28 cellular contexts compared by ENCODE assay signal in the genomic region with DNA sequence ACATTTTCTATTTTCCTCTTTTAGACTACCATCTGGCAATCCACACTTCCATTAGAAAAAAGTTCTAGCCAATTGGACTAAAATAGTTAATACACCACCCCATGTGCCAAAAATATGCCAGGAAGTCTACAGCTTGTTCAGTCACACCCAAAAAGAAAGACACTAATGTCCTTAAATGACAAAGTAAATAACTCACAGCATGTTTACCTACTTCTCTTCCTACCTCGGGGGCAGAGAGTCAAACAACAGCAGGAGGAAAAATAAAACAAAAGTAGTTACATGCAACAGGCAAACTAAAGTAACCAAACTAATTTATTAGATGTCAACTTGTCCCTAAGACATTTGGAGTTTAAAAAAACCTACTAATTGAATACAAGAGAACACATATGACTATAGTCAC. TPM values are rescaled to one million over a fixed set of nuclear protein-coding genes. Genes with fewer than 3 reads are reported as not detected.
DNase-seq lines count a peak whose midpoint lies in the region; ATAC-seq, FAIRE-seq and TF ChIP-seq lines count a peak whose summit lies in the region.
"Had no signal": no experiment of that assay in that cellular context is flagged by ENCODE, and none has a peak within 500 bp of the region (broad histone marks: within the 10 kb centered on the region; RNA-seq: fewer than 3 reads in every experiment).

No MANE protein-coding gene starts in this region.

- H3K9me3 Mint-ChIP-seq in memory B cell: no peaks in the 10 kb centered on the region
- H3K9me3 Mint-ChIP-seq: activated naive CD4-positive, alpha-beta T cell treated with anti-CD3 and anti-CD28 coated beads, Interleukin-2, amount 50 U/mL, for 72 hours; activated T-helper 17 cell treated with anti-CD3 and anti-CD28 coated beads, Interleukin-2, amount 50 U/mL, for 72 hours; CD8-positive, alpha-beta T cell; type B pancreatic cell had no signal

- peaks cover 17% of the 10 kb centered on the region for H3K4me1 ChIP-seq in PC-9 (replicated peaks; ENCODE audit: insufficient read depth)
- H3K4me1 ChIP-seq: Peyer's patch, right atrium auricular region had no signal

- H3K9me3 ChIP-seq in PC-9 (ENCODE audit: insufficient read depth, low read depth): no peaks in the 10 kb centered on the region; the same call in 1 of the 2 replicates
- H3K9me3 ChIP-seq: Peyer's patch, right atrium auricular region, stomach had no signal

- H3K36me3 ChIP-seq in PC-9 (ENCODE audit: low read depth): no peaks in the 10 kb centered on the region
- H3K36me3 ChIP-seq: Peyer's patch, right atrium auricular region had no signal

- H3K27me3 Mint-ChIP-seq in memory B cell: no peaks in the 10 kb centered on the region
- H3K27me3 Mint-ChIP-seq: activated T-helper 17 cell treated with anti-CD3 and anti-CD28 coated beads, Interleukin-2, amount 50 U/mL, for 72 hours; type B pancreatic cell had no signal

- H3K36me3 Mint-ChIP-seq in memory B cell: peaks cover 20% of the 10 kb centered on the region

- H2AFZ ChIP-seq in PC-9: no peak overlapping the region

- no peaks in the 10 kb centered on the region for H3K79me2 ChIP-seq in PC-9 (ENCODE audit: low read depth)

- peaks cover 7% of the 10 kb centered on the region; the same call in 1 of the 2 replicates for H3F3A ChIP-seq in PC-9 (ENCODE audit: insufficient read depth, low read depth)

- POLR2A ChIA-PET in PC-9 (lab: Charles Lee; ENCODE audit: unreplicated experiment): no interaction called here

- H3K9me2 ChIP-seq in PC-9 (ENCODE audit: insufficient read depth): no peaks in the 10 kb centered on the region

- no peak overlapping the region for H3K4me3 Mint-ChIP-seq in memory B cell
- H3K4me3 Mint-ChIP-seq: activated T-helper 17 cell treated with anti-CD3 and anti-CD28 coated beads, Interleukin-2, amount 50 U/mL, for 72 hours; CD8-positive, alpha-beta T cell; type B pancreatic cell had no signal

- no TSS peak for BruUV-seq in PC-9 (replicated peaks; lab: Mats Ljungman, UMichigan)

- no peak for ATAC-seq in memory B cell (ENCODE audit: low read depth)
- ATAC-seq: activated naive CD4-positive, alpha-beta T cell treated with anti-CD3 and anti-CD28 coated beads, Interleukin-2, amount 50 U/mL, for 72 hours; activated T-helper 17 cell treated with anti-CD3 and anti-CD28 coated beads, Interleukin-2, amount 50 U/mL, for 72 hours; CD8-positive, alpha-beta T cell had no signal

- DNase-seq in DMS53 (lab: John Stamatoyannopoulos, UW) (peak; percentile 41), NCI-H1105 (lab: John Stamatoyannopoulos, UW) (peak; percentile 16), PC-9 (peak in 1 of 2 experiments; percentile 38), memory B cell (ENCODE audit: low spot score in 2 of 2) (no peak), GM19239 (ENCODE audit: insufficient read length, low spot score) (no peak), head of caudate nucleus (no peak), GOT3 (lab: John Stamatoyannopoulos, UW) (no peak), NAMALWA (ENCODE audit: low spot score) (no peak)
- DNase-seq: aorta; CD8-positive, alpha-beta T cell; central memory CD4-positive, alpha-beta T cell; hippocampal formation; IMR-90; NCI-H1694; NCI-H226; NK-92 treated with Interleukin-12 subunit alpha and Interleukin-12 subunit beta, amount 100 ng/mL, for 24 hours; occipital lobe; Peyer's patch; stomach; T-helper 1 cell had no signal

- no peaks in the 10 kb centered on the region for H3K27me3 ChIP-seq in PC-9 (ENCODE audit: insufficient read depth, low read depth)
- H3K27me3 ChIP-seq: Peyer's patch, right atrium auricular region, stomach had no signal

- TF ChIP-seq CTCF in PC-9 (conservative IDR thresholded peaks at IDR 0.05): no peak

- no peak overlapping the region for H3K4me3 ChIP-seq in PC-9
- H3K4me3 ChIP-seq: lung, Peyer's patch, right atrium auricular region, stomach had no signal

- peak overlapping the region; percentile 10 for H3K27ac Mint-ChIP-seq in memory B cell
- H3K27ac Mint-ChIP-seq: activated naive CD4-positive, alpha-beta T cell treated with anti-CD3 and anti-CD28 coated beads, Interleukin-2, amount 50 U/mL, for 72 hours; activated T-helper 17 cell treated with anti-CD3 and anti-CD28 coated beads, Interleukin-2, amount 50 U/mL, for 72 hours; CD8-positive, alpha-beta T cell; type B pancreatic cell had no signal

- intact Hi-C loops in PC-9 (cut with micrococcal nuclease; ENCODE audit: unreplicated experiment): no loop called here
- intact Hi-C loops in head of caudate nucleus (cut with DNase I): no loop called here

- no peak for FAIRE-seq in GM19239 (lab: Jason Lieb, UNC)
- FAIRE-seq: frontal cortex, H1 had no signal

- H3K4me2 ChIP-seq in PC-9: peak overlapping the region; percentile 34

- CTCF ChIA-PET in PC-9 (lab: Charles Lee): no interaction called here

- peaks cover 9% of the 10 kb centered on the region for H3K4me1 Mint-ChIP-seq in memory B cell
- H3K4me1 Mint-ChIP-seq: activated T-helper 17 cell treated with anti-CD3 and anti-CD28 coated beads, Interleukin-2, amount 50 U/mL, for 72 hours had no signal

- H4K20me1 ChIP-seq in PC-9 (ENCODE audit: insufficient read depth): no peaks in the 10 kb centered on the region

- 0 out of 2 replicates have a peak overlapping the region, but pooled peaks have one; percentile 29 for H3K27ac ChIP-seq in PC-9
- H3K27ac ChIP-seq: HL-60, Peyer's patch, right atrium auricular region, stomach had no signal

RNA-seq across cellular contexts. Expression of a gene that starts 57.0 kb away (rescaled TPM):
- 5.5 and 6.0 TPM in 2 replicates for total RNA-seq in PC-9 (2021)

RNA-seq across cellular contexts. Expression of a gene that starts 58.8 kb away (rescaled TPM):
- total RNA-seq in PC-9 (2021): 3.9 and 4.1 TPM in 2 replicates

Comparison
In these comparisons a context has a peak if more than half of its experiments do, and no peak if none do; other contexts are left out.
1. DNase-seq: peak in DMS53 (single experiment) and NCI-H1105 (single experiment); none in memory B cell (0 of 2), GM19239 (single experiment), head of caudate nucleus (0 of 42), GOT3 (single experiment) and NAMALWA (single experiment).